28 cellular contexts compared by ENCODE assay signal in genomic region chr21:39713905-39714304, GRCh38. TPM values are rescaled to one million over a fixed set of nuclear protein-coding genes. Genes with fewer than 3 reads are reported as not detected.
"Had no signal": no experiment of that assay in that cellular context is flagged by ENCODE, and none has a peak within 500 bp of the region (broad histone marks: within the 10 kb centered on the region; RNA-seq: fewer than 3 reads in every experiment).

No MANE protein-coding gene starts in this region.

- H3K4me3 ChIP-seq: heart left ventricle, lung, right atrium auricular region, spleen had no signal

- H3K9me3 Mint-ChIP-seq: activated T-helper 17 cell treated with anti-CD3 and anti-CD28 coated beads, Interleukin-2, amount 50 U/mL, for 72 hours; naive B cell; neural crest cell; T-helper 1 cell treated with Interleukin-12 subunit alpha and Interleukin-12 subunit beta and Interleukin-4 antibody, amounts not matched to agents 30 μg/mL and 1 μg/mL, for 36 hours had no signal

- H3K79me2 ChIP-seq: parathyroid adenoma had no signal

- H3K9ac ChIP-seq: parathyroid adenoma had no signal

- H3K4me3 Mint-ChIP-seq: activated T-helper 17 cell treated with anti-CD3 and anti-CD28 coated beads, Interleukin-2, amount 50 U/mL, for 72 hours; naive B cell; neural crest cell; T-helper 1 cell treated with Interleukin-12 subunit alpha and Interleukin-12 subunit beta and Interleukin-4 antibody, amounts not matched to agents 30 μg/mL and 1 μg/mL, for 36 hours had no signal

- H3K36me3 Mint-ChIP-seq: naive B cell had no signal

- H3K9me3 ChIP-seq: heart left ventricle, right atrium auricular region, spleen had no signal

- H3K36me3 ChIP-seq: heart left ventricle, right atrium auricular region, spleen had no signal

- H3K27ac ChIP-seq: heart left ventricle, parathyroid adenoma, right atrium auricular region, spleen, VCaP had no signal

- H3K4me1 ChIP-seq: parathyroid adenoma, right atrium auricular region, spleen had no signal

- H3K4me1 Mint-ChIP-seq: activated T-helper 17 cell treated with anti-CD3 and anti-CD28 coated beads, Interleukin-2, amount 50 U/mL, for 72 hours; naive B cell had no signal

- H3K27ac Mint-ChIP-seq: activated T-helper 17 cell treated with anti-CD3 and anti-CD28 coated beads, Interleukin-2, amount 50 U/mL, for 72 hours; naive B cell; T-helper 1 cell treated with Interleukin-12 subunit alpha and Interleukin-12 subunit beta and Interleukin-4 antibody, amounts not matched to agents 30 μg/mL and 1 μg/mL, for 36 hours had no signal

- ATAC-seq: activated CD4-positive, CD25-positive, alpha-beta regulatory T cell treated with anti-CD3 and anti-CD28 coated beads, Interleukin-2, amount 50 U/mL, for 24 hours; activated T-helper 17 cell treated with anti-CD3 and anti-CD28 coated beads, Interleukin-2, amount 50 U/mL, for 72 hours; left lobe of liver had no signal

- H2AFZ ChIP-seq: parathyroid adenoma had no signal

- H3K27me3 ChIP-seq: heart left ventricle, right atrium auricular region had no signal

- DNase-seq: activated CD4-positive, alpha-beta T cell treated with anti-CD3 and anti-CD28 coated beads for 48 hours; activated CD4-positive, alpha-beta T cell treated with anti-CD3 and anti-CD28 coated beads, Interleukin-2, amount 50 U/mL, for 48 hours; activated CD8-positive, alpha-beta memory T cell treated with anti-CD3 and anti-CD28 coated beads for 24 hours; activated CD8-positive, alpha-beta memory T cell treated with anti-CD3 and anti-CD28 coated beads, Interleukin-2, amount 50 U/mL, for 4 hours; activated gamma-delta T cell treated with Interleukin-2 at 50 U/mL for 16 hours; activated naive CD4-positive, alpha-beta T cell treated with anti-CD3 and anti-CD28 coated beads, Interleukin-2, amount 50 U/mL, for 16 hours; activated T-cell treated with anti-CD3 and anti-CD28 coated beads, Interleukin-2, amount 50 U/mL, for 1 hour; central memory CD4-positive, alpha-beta T cell; foreskin fibroblast; naive B cell; occipital lobe; spleen; stimulated activated naive CD4-positive, alpha-beta T cell treated with Interleukin-2 at 50 U/mL for 16 hours; T-helper 9 cell; trophoblast cell had no signal

RNA-seq across cellular contexts. Expression of gene IGSF5, which starts 31.1 kb away (rescaled TPM):
- total RNA-seq: activated T-helper 17 cell treated with anti-CD3 and anti-CD28 coated beads, Interleukin-2, amount 50 U/mL, for 72 hours; endothelial cell of umbilical vein; fibroblast of lung; left lobe of liver; pulmonary artery endothelial cell had no signal
